Comparison of ENCODE assay signal across 2 cellular contexts in the genomic region with DNA sequence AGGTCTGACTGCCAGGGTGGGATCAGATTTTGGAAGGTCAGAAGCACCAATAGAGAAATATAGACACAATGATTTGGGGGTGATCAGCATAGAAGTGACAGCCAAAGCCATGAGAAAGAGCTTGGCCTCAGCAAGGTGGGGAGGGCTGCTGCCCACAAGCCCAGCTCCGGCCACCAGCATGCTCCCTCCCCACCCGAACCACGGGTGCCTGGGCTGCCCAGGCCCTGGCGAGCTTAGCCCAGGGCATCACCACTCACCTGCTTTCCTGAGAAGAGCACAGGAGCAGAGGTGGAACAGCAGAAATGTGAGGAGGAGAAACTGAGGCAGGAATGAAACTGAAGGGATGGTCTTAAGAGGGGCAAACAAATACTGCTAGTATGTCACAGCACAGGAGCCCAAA.
TF ChIP-seq lines count a peak whose summit lies in the region.

No MANE protein-coding gene starts in this region.

TF ChIP-seq in IMR-90, 13 proteins besides CTCF, POLR2A, EP300 and RAD21:
- TF ChIP-seq RCOR1 (IDR thresholded peaks at IDR 0.05; ENCODE audit: insufficient replicate concordance, low read length) (no peak), MAFK (IDR thresholded peaks at IDR 0.05; ENCODE audit: low read depth, low read length) (no peak), CEBPB (IDR thresholded peaks at IDR 0.05; ENCODE audit: low read depth, low read length) (no peak), CHD1 (IDR thresholded peaks at IDR 0.05; ENCODE audit: low read depth, low read length) (no peak), ELK1 (IDR thresholded peaks at IDR 0.05; ENCODE audit: borderline replicate concordance, low read depth, low read length) (no peak)

TF ChIP-seq in K562, 482 proteins besides CTCF, POLR2A, EP300 and RAD21:
- TF ChIP-seq ZNF589 (CRISPR knock-in tag; IDR thresholded peaks at IDR 0.05; ENCODE audit: low read depth), result no peak
- TF ChIP-seq ZNF79 (CRISPR knock-in tag; IDR thresholded peaks at IDR 0.05; ENCODE audit: low read depth), result no peak
- TF ChIP-seq IFI16 (CRISPR knock-in tag; IDR thresholded peaks at IDR 0.05), result no peak
- TF ChIP-seq, protein P1, sequence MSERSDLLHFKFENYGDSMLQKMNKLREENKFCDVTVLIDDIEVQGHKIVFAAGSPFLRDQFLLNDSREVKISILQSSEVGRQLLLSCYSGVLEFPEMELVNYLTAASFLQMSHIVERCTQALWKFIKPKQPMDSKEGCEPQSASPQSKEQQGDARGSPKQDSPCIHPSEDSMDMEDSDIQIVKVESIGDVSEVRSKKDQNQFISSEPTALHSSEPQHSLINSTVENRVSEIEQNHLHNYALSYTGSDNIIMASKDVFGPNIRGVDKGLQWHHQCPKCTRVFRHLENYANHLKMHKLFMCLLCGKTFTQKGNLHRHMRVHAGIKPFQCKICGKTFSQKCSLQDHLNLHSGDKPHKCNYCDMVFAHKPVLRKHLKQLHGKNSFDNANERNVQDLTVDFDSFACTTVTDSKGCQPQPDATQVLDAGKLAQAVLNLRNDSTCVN (CRISPR knock-in tag; IDR thresholded peaks at IDR 0.05), result no peak
- TF ChIP-seq PHF21A (IDR thresholded peaks at IDR 0.05; ENCODE audit: borderline replicate concordance, low read depth), result no peak
- no peak for TF ChIP-seq PHF20 (IDR thresholded peaks at IDR 0.05; ENCODE audit: partially characterized antibody)
- no peak for TF ChIP-seq ZBTB1 (CRISPR knock-in tag; IDR thresholded peaks at IDR 0.05; ENCODE audit: borderline replicate concordance, low read depth)
